Comparison of ENCODE assay signal across 8 cellular contexts in the genomic region with DNA sequence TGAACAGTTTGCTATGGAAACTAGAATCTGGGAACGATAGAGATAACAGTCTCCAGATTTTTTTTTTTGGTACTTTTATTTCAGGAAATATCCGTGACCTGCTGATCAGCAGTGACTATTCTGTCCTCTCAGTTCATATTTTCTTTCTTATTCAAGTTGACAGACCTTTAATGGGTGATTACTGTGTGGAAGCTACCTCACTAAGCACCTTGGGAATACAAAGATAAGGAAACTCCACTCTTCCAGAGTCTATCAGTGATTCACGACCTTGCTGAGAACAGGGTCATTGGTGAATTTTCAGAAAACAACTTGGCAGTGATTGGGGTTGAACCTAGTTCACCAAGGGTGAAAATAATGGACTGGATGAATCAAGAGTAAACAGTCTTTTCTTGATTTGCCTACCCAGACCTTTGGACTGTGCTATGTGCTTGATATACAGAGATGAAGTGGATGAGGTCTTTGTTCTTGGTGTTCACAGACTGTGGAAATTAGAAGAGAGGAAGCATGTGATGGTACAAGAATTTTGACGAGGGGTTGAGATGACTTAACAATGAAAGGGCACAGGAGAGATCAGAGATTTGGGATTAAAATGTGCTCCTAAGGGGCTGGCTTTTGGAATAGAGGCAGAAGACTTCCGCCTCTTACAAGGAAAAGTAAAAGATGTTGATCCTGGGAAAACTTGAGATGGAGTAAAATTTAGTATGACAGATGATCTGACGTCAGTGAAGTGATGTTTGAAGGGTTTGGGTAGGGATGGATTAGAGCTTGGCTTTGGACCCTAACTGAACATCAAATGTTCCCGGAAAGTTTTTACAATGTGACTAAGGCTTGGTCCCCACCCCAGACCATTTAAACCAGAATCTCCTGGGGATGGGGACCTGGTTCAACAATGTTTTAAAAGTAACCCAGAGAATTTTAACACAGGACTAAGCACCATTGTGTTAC. TPM values are rescaled to one million over a fixed set of nuclear protein-coding genes. Genes with fewer than 3 reads are reported as not detected.
DNase-seq lines count a peak whose midpoint lies in the region; ATAC-seq and TF ChIP-seq lines count a peak whose summit lies in the region.

No MANE protein-coding gene starts in this region.

- H3K36me3 ChIP-seq in OCI-LY1 (ENCODE audit: insufficient read depth, low read length) (peaks cover 18% of the 10 kb centered on the region), osteoblast (ENCODE audit: insufficient read depth, low read length) (peaks cover 12% of the 10 kb centered on the region)

- H3K4me1 ChIP-seq in OCI-LY1 (ENCODE audit: insufficient read depth, low read length, severe bottlenecking): peaks cover 24% of the 10 kb centered on the region
- peaks cover 17% of the 10 kb centered on the region for H3K4me1 ChIP-seq in osteoblast (ENCODE audit: insufficient read depth, low read length)

- TF ChIP-seq CTCF in OCI-LY1 (IDR thresholded peaks at IDR 0.05; ENCODE audit: low read length): no peak
- no peak for TF ChIP-seq CTCF in osteoblast (IDR thresholded peaks at IDR 0.05; ENCODE audit: extremely low read depth, low read depth, low read length)

- no peak overlapping the region for H2AFZ ChIP-seq in OCI-LY1 (ENCODE audit: low read length)
- peak overlapping the region; percentile 100 for H2AFZ ChIP-seq in osteoblast (ENCODE audit: low read length)

- H3K4me3 ChIP-seq in OCI-LY1 (ENCODE audit: low read depth, low read length, poor library complexity, severe bottlenecking): peak overlapping the region; percentile 93
- H3K4me3 ChIP-seq in osteoblast (ENCODE audit: insufficient read depth, low read length): peak overlapping the region; percentile 90

- H3K27ac ChIP-seq in OCI-LY1 (ENCODE audit: low read depth, low read length, poor library complexity, severe bottlenecking): peak overlapping the region; percentile 44
- peak overlapping the region; percentile 79 for H3K27ac ChIP-seq in osteoblast (ENCODE audit: low read depth, low read length)

- H4K20me1 ChIP-seq in OCI-LY1 (ENCODE audit: insufficient read depth, low read length) (no peaks in the 10 kb centered on the region; the same call in 1 of the 2 replicates), osteoblast (ENCODE audit: insufficient read depth, low read length) (peaks cover 3% of the 10 kb centered on the region)

- peak overlapping the region; percentile 98 for H3K4me2 ChIP-seq in OCI-LY1 (ENCODE audit: low read length)
- peak overlapping the region; percentile 95 for H3K4me2 ChIP-seq in osteoblast (ENCODE audit: insufficient read depth, low read length)

- H3K79me2 ChIP-seq in OCI-LY1 (ENCODE audit: insufficient read depth, low read length) (peaks cover 18% of the 10 kb centered on the region), osteoblast (ENCODE audit: insufficient read depth, low read length) (peaks cover 47% of the 10 kb centered on the region)

- H3F3A ChIP-seq in OCI-LY1 (ENCODE audit: insufficient read depth, low read length): no peaks in the 10 kb centered on the region

- ATAC-seq in GM21619 (IDR thresholded peaks at IDR 0.05; ENCODE audit: unreplicated experiment): no peak
- no peak for ATAC-seq in HG02884 (IDR thresholded peaks at IDR 0.05; ENCODE audit: unreplicated experiment)

- DNase-seq in EL (peak; percentile 3), erythroblast (lab: John Stamatoyannopoulos, UW) (peak; percentile 6 to 32), osteoblast (ENCODE audit: insufficient read length, low spot score, missing footprints) (no peak), OCI-M2 (lab: John Stamatoyannopoulos, UW; ENCODE audit: unreplicated experiment) (no peak), SHP77 treated with DMSO at 0.1 percent for 48 hours (lab: John Stamatoyannopoulos, UW) (no peak)

- TF ChIP-seq POLR2A in erythroblast (IDR thresholded peaks at IDR 0.05; ENCODE audit: low read length): no peak

- H3K9me3 ChIP-seq in OCI-LY1 (ENCODE audit: low read length): no peaks in the 10 kb centered on the region
- no peaks in the 10 kb centered on the region for H3K9me3 ChIP-seq in osteoblast (ENCODE audit: low read depth, low read length)

- H3K9ac ChIP-seq in OCI-LY1 (ENCODE audit: low read length): peak overlapping the region; percentile 97

- no peaks in the 10 kb centered on the region for H3K9me2 ChIP-seq in OCI-LY1 (ENCODE audit: low read depth, low read length)

- H3K27me3 ChIP-seq in OCI-LY1 (ENCODE audit: insufficient read depth, low read length) (no peaks in the 10 kb centered on the region), osteoblast (ENCODE audit: insufficient read depth, low read length) (no peaks in the 10 kb centered on the region)

RNA-seq across cellular contexts. Expression of a gene that starts 1.2 kb away (rescaled TPM):
- total RNA-seq in osteoblast: 17.4 and 20.6 TPM in 2 replicates

RNA-seq across cellular contexts. Expression of a gene that starts 1.2 kb away (rescaled TPM):
- total RNA-seq in osteoblast: 12.1 and 13.4 TPM in 2 replicates

Comparison
In these comparisons a context has a peak if more than half of its experiments do, and no peak if none do; other contexts are left out.
1. DNase-seq: peak in EL (single experiment) and erythroblast (2 of 2); none in osteoblast (single experiment), OCI-M2 (single experiment) and SHP77 treated with DMSO at 0.1 percent for 48 hours (single experiment).